In genomic region chr22:45502215-45503070, GRCh38 we compare ENCODE assay signal across 1 cellular context.
TF ChIP-seq lines count a peak whose summit lies in the region.

FBLN1 (plus strand) TSS chr22:45502883; CDS start chr22:45502986, 103 bp downstream.

TF ChIP-seq in H1, 55 proteins besides CTCF, POLR2A, EP300 and RAD21 (continued from another document):
- TF ChIP-seq KDM1A (IDR thresholded peaks at IDR 0.05; ENCODE audit: borderline replicate concordance, low read length), result peak; percentile 29; the same call in 1 of the 2 replicates
- peak; percentile 7; the same call in 1 of the 2 replicates for TF ChIP-seq PHF8 (conservative IDR thresholded peaks at IDR 0.05; ENCODE audit: low read depth, low read length)
- no peak for TF ChIP-seq SIRT6 (IDR thresholded peaks at IDR 0.05; ENCODE audit: low read length)
- 0 out of 2 replicates have a peak, but pooled peaks have one; percentile 14 for TF ChIP-seq EGR1 (IDR thresholded peaks at IDR 0.05; ENCODE audit: borderline replicate concordance, low read depth, low read length)
- peak; percentile 44; the same call in 1 of the 2 replicates for TF ChIP-seq TAF1 (IDR thresholded peaks at IDR 0.05; ENCODE audit: low read depth, low read length)
